ENCODE assay signal across 2 cellular contexts in genomic region chr1:246748867-246749266, GRCh38.
A peak's percentile ranks its signal among the peaks of the same experiment; 100 is the strongest.
TF ChIP-seq lines count a peak whose summit lies in the region.

No MANE protein-coding gene starts in this region.

TF ChIP-seq in K562, 482 proteins besides CTCF, POLR2A, EP300 and RAD21 (continued from another document and continues in another):
- no peak for TF ChIP-seq HMG20B (CRISPR knock-in tag; IDR thresholded peaks at IDR 0.05)
- no peak for TF ChIP-seq ATF4 (CRISPR knock-in tag; IDR thresholded peaks at IDR 0.05)
- TF ChIP-seq JUN (IDR thresholded peaks at IDR 0.05; ENCODE audit: borderline replicate concordance, low read depth, low read length): peak; percentile 40; the same call in 1 of the 2 replicates
- no peak for TF ChIP-seq JUN (CRISPR knock-in tag; IDR thresholded peaks at IDR 0.05; ENCODE audit: borderline replicate concordance)
- no peak for TF ChIP-seq ZNF431 (CRISPR knock-in tag; IDR thresholded peaks at IDR 0.05)
- TF ChIP-seq, protein P1, sequence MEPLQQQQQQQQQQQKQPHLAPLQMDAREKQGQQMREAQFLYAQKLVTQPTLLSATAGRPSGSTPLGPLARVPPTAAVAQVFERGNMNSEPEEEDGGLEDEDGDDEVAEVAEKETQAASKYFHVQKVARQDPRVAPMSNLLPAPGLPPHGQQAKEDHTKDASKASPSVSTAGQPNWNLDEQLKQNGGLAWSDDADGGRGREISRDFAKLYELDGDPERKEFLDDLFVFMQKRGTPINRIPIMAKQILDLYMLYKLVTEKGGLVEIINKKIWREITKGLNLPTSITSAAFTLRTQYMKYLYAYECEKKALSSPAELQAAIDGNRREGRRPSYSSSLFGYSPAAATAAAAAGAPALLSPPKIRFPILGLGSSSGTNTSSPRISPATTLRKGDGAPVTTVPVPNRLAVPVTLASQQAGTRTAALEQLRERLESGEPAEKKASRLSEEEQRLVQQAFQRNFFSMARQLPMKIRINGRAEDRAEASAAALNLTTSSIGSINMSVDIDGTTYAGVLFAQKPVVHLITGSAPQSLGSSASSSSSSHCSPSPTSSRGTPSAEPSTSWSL (CRISPR knock-in tag; IDR thresholded peaks at IDR 0.05; ENCODE audit: borderline replicate concordance): no peak
- no peak for TF ChIP-seq BACH1 (tag; IDR thresholded peaks at IDR 0.05)
- TF ChIP-seq HMG20A (CRISPR knock-in tag; conservative IDR thresholded peaks at IDR 0.05): no peak
- no peak for TF ChIP-seq ZNF609 (CRISPR knock-in tag; IDR thresholded peaks at IDR 0.05; ENCODE audit: borderline replicate concordance)
- TF ChIP-seq SOX6 (IDR thresholded peaks at IDR 0.05): no peak
- no peak for TF ChIP-seq ZBTB43 (CRISPR knock-in tag; IDR thresholded peaks at IDR 0.05)
- no peak for TF ChIP-seq TCF7L2 (IDR thresholded peaks at IDR 0.05; ENCODE audit: low read depth, low read length)
- no peak for TF ChIP-seq PTBP1 (IDR thresholded peaks at IDR 0.05; ENCODE audit: low read depth, low read length)
- TF ChIP-seq, protein P2, sequence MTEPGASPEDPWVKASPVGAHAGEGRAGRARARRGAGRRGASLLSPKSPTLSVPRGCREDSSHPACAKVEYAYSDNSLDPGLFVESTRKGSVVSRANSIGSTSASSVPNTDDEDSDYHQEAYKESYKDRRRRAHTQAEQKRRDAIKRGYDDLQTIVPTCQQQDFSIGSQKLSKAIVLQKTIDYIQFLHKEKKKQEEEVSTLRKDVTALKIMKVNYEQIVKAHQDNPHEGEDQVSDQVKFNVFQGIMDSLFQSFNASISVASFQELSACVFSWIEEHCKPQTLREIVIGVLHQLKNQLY (CRISPR knock-in tag; conservative IDR thresholded peaks at IDR 0.05): no peak
- no peak for TF ChIP-seq KLF6 (CRISPR knock-in tag; IDR thresholded peaks at IDR 0.05; ENCODE audit: borderline replicate concordance)
- TF ChIP-seq MEF2A (IDR thresholded peaks at IDR 0.05; ENCODE audit: control insufficient read depth, low read depth, low read length): no peak
- no peak for TF ChIP-seq NR4A1 (CRISPR knock-in tag; IDR thresholded peaks at IDR 0.05)
- no peak for TF ChIP-seq NR4A1 (tag; IDR thresholded peaks at IDR 0.05)
- TF ChIP-seq SREBF2 (CRISPR knock-in tag; IDR thresholded peaks at IDR 0.05): no peak
- no peak for TF ChIP-seq NELFE (IDR thresholded peaks at IDR 0.05; ENCODE audit: insufficient read depth, insufficient read length)
- 0 out of 2 replicates have a peak, but pooled peaks have one; percentile 18 for TF ChIP-seq EHMT2 (IDR thresholded peaks at IDR 0.05)
- TF ChIP-seq MTF1 (CRISPR knock-in tag; IDR thresholded peaks at IDR 0.05; ENCODE audit: borderline replicate concordance): no peak
- TF ChIP-seq ZBTB17 (CRISPR knock-in tag; IDR thresholded peaks at IDR 0.05): no peak
- TF ChIP-seq SMARCA5 (IDR thresholded peaks at IDR 0.05): no peak

TF ChIP-seq in GM12891, 5 proteins besides CTCF, POLR2A, EP300 and RAD21 (continued from another document):
- no peak for TF ChIP-seq POU2F2 (IDR thresholded peaks at IDR 0.05; ENCODE audit: low read depth, low read length)
